Comparison of ENCODE assay signal across 1 cellular context in the genomic region with DNA sequence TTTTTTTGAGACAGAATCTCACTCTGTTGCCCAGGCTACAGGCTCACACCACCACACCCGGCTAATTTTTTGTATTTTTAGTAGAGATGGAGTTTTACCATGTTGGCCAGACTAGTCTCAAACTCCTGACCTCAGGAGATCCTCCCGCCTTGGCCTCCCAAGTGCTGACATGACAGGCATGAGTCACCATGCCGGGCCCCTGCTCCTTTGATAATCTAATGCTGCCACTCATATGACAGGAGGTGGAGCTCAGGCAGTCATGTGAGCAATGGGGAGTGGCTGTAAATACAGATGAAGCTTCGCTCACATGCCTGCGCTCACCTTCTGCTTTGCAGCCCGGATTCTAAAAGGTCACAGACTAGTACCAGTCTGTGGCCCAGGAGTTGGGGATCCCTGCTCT.
TF ChIP-seq lines count a peak whose summit lies in the region.

No MANE protein-coding gene starts in this region.

TF ChIP-seq in GM12878, 131 proteins besides CTCF, POLR2A, EP300 and RAD21:
- no peak for TF ChIP-seq CBX5 (IDR thresholded peaks at IDR 0.05; ENCODE audit: low read depth)
- TF ChIP-seq, protein P1, sequence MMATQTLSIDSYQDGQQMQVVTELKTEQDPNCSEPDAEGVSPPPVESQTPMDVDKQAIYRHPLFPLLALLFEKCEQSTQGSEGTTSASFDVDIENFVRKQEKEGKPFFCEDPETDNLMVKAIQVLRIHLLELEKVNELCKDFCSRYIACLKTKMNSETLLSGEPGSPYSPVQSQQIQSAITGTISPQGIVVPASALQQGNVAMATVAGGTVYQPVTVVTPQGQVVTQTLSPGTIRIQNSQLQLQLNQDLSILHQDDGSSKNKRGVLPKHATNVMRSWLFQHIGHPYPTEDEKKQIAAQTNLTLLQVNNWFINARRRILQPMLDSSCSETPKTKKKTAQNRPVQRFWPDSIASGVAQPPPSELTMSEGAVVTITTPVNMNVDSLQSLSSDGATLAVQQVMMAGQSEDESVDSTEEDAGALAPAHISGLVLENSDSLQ (IDR thresholded peaks at IDR 0.05): peak; percentile 67
- no peak for TF ChIP-seq NRF1 (conservative IDR thresholded peaks at IDR 0.05; ENCODE audit: low read depth, low read length)
TF ChIP-seq in GM12878: peak in this region for 1.
